Comparison of ENCODE assay signal across 16 cellular contexts in genomic region chr4:87002682-87003043, GRCh38.
"Had no signal": no experiment of that assay in that cellular context is flagged by ENCODE, and none has a peak within 500 bp of the region (broad histone marks: within the 10 kb centered on the region; RNA-seq: fewer than 3 reads in every experiment).

No MANE protein-coding gene starts in this region.

- ATAC-seq: effector memory CD8-positive, alpha-beta T cell; heart left ventricle; left colon; pancreas had no signal

- DNase-seq: activated CD4-positive, alpha-beta memory T cell treated with anti-CD3 and anti-CD28 coated beads, Interleukin-2, amount 10 ng/mL, durations not matched to agents 7 days and 5 days; activated CD4-positive, alpha-beta T cell treated with anti-CD3 and anti-CD28 coated beads for 4 hours; activated T-cell treated with anti-CD3 and anti-CD28 coated beads, Interleukin-2, amount 50 U/mL, for 24 hours; adrenal gland; dermis blood vessel endothelial cell; effector memory CD8-positive, alpha-beta T cell; heart left ventricle; left colon; pancreas; stimulated activated CD4-positive, alpha-beta T cell treated with anti-CD3 and anti-CD28 coated beads, Interleukin-12 subunit alpha, Interleukin-12 subunit beta, amount 100 ng/mL, for 4 hours; stimulated activated naive CD4-positive, alpha-beta T cell; T1000 had no signal

- H3K27me3 ChIP-seq: adrenal gland, heart left ventricle, pancreas, tibial nerve, vagina had no signal

- H3K36me3 ChIP-seq: adrenal gland, heart left ventricle, pancreas, tibial nerve, vagina had no signal

- H3K9me3 ChIP-seq: adrenal gland, heart left ventricle, pancreas, tibial nerve, vagina had no signal

- H3K4me3 ChIP-seq: adrenal gland, heart left ventricle, lung, pancreas, tibial nerve, vagina had no signal

- H3K27ac ChIP-seq: adrenal gland, epithelial cell of prostate, pancreas, vagina had no signal
